10 cellular contexts compared by ENCODE assay signal in genomic region chr9:127714020-127714835, GRCh38. TPM values are rescaled to one million over a fixed set of nuclear protein-coding genes. Genes with fewer than 3 reads are reported as not detected.
A peak's percentile ranks its signal among the peaks of the same experiment; 100 is the strongest.
DNase-seq lines count a peak whose midpoint lies in the region; ATAC-seq and TF ChIP-seq lines count a peak whose summit lies in the region.
"Had no signal": no experiment of that assay in that cellular context is flagged by ENCODE, and none has a peak within 500 bp of the region (broad histone marks: within the 10 kb centered on the region; RNA-seq: fewer than 3 reads in every experiment).

No MANE protein-coding gene starts in this region.

- DNase-seq in activated CD4-positive, alpha-beta T cell treated with anti-CD3 and anti-CD28 coated beads for 36 hours: no peak
- no peak for DNase-seq in activated CD4-positive, alpha-beta T cell treated with anti-CD3 and anti-CD28 coated beads for 4 hours
- DNase-seq in activated T-helper 1 cell treated with anti-CD3 and anti-CD28 coated beads, Interleukin-12 subunit alpha, Interleukin-12 subunit beta, Interleukin-2, Interleukin-4 antibody, amounts not matched to agents 30 ng/mL and 10 ng/mL and 1 ng/mL, durations not matched to agents 14 hours and 24 hours and 36 hours (ENCODE audit: low spot score): no peak
- DNase-seq in testis (no peak), amniotic stem cell (lab: John Stamatoyannopoulos, UW) (no peak), germinal center (ENCODE audit: low spot score) (no peak), caudate nucleus (lab: John Stamatoyannopoulos, UW) (no peak)

- POLR2A ChIA-PET in activated CD4-positive, alpha-beta T cell treated with anti-CD3 and anti-CD28 coated beads for 36 hours (lab: Charles Lee): interaction anchor here (1.3 kb wide), 1 partner anchor 262 kb away, joined by 3 read pairs; the partner anchor contains the start of gene LRSAM1

- H3K27me3 Mint-ChIP-seq in activated CD4-positive, alpha-beta T cell treated with anti-CD3 and anti-CD28 coated beads for 36 hours: no peaks in the 10 kb centered on the region
- H3K27me3 Mint-ChIP-seq in activated T-helper 1 cell treated with anti-CD3 and anti-CD28 coated beads, Interleukin-12 subunit alpha, Interleukin-12 subunit beta, Interleukin-2, Interleukin-4 antibody, amounts not matched to agents 30 ng/mL and 10 ng/mL and 1 ng/mL, durations not matched to agents 14 hours and 24 hours and 36 hours (ENCODE audit: insufficient read depth): peaks cover 2% of the 10 kb centered on the region

- CTCF ChIA-PET in activated CD4-positive, alpha-beta T cell treated with anti-CD3 and anti-CD28 coated beads for 36 hours (lab: Charles Lee): interaction anchor here (1.1 to 2.6 kb wide), 4 partner anchors 10 to 207 kb away, joined by 4 to 14 read pairs (median 4); partner anchors contain the start of gene TOR2A

- H3K36me3 ChIP-seq in testis (ENCODE audit: low read depth, missing control alignments): no peaks in the 10 kb centered on the region

- peaks cover 17% of the 10 kb centered on the region for H3K4me1 Mint-ChIP-seq in activated CD4-positive, alpha-beta T cell treated with anti-CD3 and anti-CD28 coated beads for 36 hours
- peaks cover 18% of the 10 kb centered on the region for H3K4me1 Mint-ChIP-seq in activated T-helper 1 cell treated with anti-CD3 and anti-CD28 coated beads, Interleukin-12 subunit alpha, Interleukin-12 subunit beta, Interleukin-2, Interleukin-4 antibody, amounts not matched to agents 30 ng/mL and 10 ng/mL and 1 ng/mL, durations not matched to agents 14 hours and 24 hours and 36 hours (ENCODE audit: low read depth)

- H3K36me3 Mint-ChIP-seq in activated CD4-positive, alpha-beta T cell treated with anti-CD3 and anti-CD28 coated beads for 36 hours (ENCODE audit: low read depth): peaks cover 3% of the 10 kb centered on the region
- no peaks in the 10 kb centered on the region for H3K36me3 Mint-ChIP-seq in activated T-helper 1 cell treated with anti-CD3 and anti-CD28 coated beads, Interleukin-12 subunit alpha, Interleukin-12 subunit beta, Interleukin-2, Interleukin-4 antibody, amounts not matched to agents 30 ng/mL and 10 ng/mL and 1 ng/mL, durations not matched to agents 14 hours and 24 hours and 36 hours (ENCODE audit: low read depth)

- H3K4me3 ChIP-seq in iPS-18c (ENCODE audit: insufficient read depth, low read depth, low read length) (peak overlapping the region; percentile 20; the same call in 1 of the 2 replicates), testis (peak overlapping the region; percentile 67 to 71)

- WGBS in testis, 2 donors: 66 to 67% methylated on average over 14 to 19 of the region's 21 CpGs

- intact Hi-C loops in activated CD4-positive, alpha-beta T cell treated with anti-CD3 and anti-CD28 coated beads for 36 hours (cut with DNase I, micrococcal nuclease): no loop called here
- intact Hi-C loops in activated T-helper 1 cell treated with anti-CD3 and anti-CD28 coated beads, Interleukin-12 subunit alpha, Interleukin-12 subunit beta, Interleukin-2, Interleukin-4 antibody, amounts not matched to agents 30 ng/mL and 10 ng/mL and 1 ng/mL, durations not matched to agents 14 hours and 24 hours and 36 hours (cut with micrococcal nuclease): loop anchor here (2.0 kb wide), 1 partner anchor 101 kb away; the partner anchor contains the start of gene STXBP1
- intact Hi-C loops in testis (cut with DNase I; ENCODE audit: low total_unique reads): no loop called here

- H3K4me1 ChIP-seq in testis: peaks cover 31% of the 10 kb centered on the region

- TF ChIP-seq CTCF in testis (IDR thresholded peaks at IDR 0.05): no peak

- ATAC-seq in activated CD4-positive, alpha-beta T cell treated with anti-CD3 and anti-CD28 coated beads for 36 hours: no peak

- no peaks in the 10 kb centered on the region for H3K9me3 ChIP-seq in iPS-18c (ENCODE audit: control insufficient read depth, insufficient read depth, low read length)
- no peaks in the 10 kb centered on the region for H3K9me3 ChIP-seq in testis

- no peak for TF ChIP-seq POLR2A in testis (IDR thresholded peaks at IDR 0.05)

- H3K27me3 ChIP-seq in testis: no peaks in the 10 kb centered on the region

- H3K27ac Mint-ChIP-seq in activated CD4-positive, alpha-beta T cell treated with anti-CD3 and anti-CD28 coated beads for 36 hours: peak overlapping the region; percentile 25
- no peak overlapping the region for H3K27ac Mint-ChIP-seq in activated T-helper 1 cell treated with anti-CD3 and anti-CD28 coated beads, Interleukin-12 subunit alpha, Interleukin-12 subunit beta, Interleukin-2, Interleukin-4 antibody, amounts not matched to agents 30 ng/mL and 10 ng/mL and 1 ng/mL, durations not matched to agents 14 hours and 24 hours and 36 hours

- no peaks in the 10 kb centered on the region for H3K9me3 Mint-ChIP-seq in activated CD4-positive, alpha-beta T cell treated with anti-CD3 and anti-CD28 coated beads for 36 hours (ENCODE audit: low read depth)
- no peaks in the 10 kb centered on the region for H3K9me3 Mint-ChIP-seq in activated T-helper 1 cell treated with anti-CD3 and anti-CD28 coated beads, Interleukin-12 subunit alpha, Interleukin-12 subunit beta, Interleukin-2, Interleukin-4 antibody, amounts not matched to agents 30 ng/mL and 10 ng/mL and 1 ng/mL, durations not matched to agents 14 hours and 24 hours and 36 hours

- peak overlapping the region; percentile 92 for H3K4me3 Mint-ChIP-seq in activated CD4-positive, alpha-beta T cell treated with anti-CD3 and anti-CD28 coated beads for 36 hours
- peak overlapping the region; percentile 76 for H3K4me3 Mint-ChIP-seq in activated T-helper 1 cell treated with anti-CD3 and anti-CD28 coated beads, Interleukin-12 subunit alpha, Interleukin-12 subunit beta, Interleukin-2, Interleukin-4 antibody, amounts not matched to agents 30 ng/mL and 10 ng/mL and 1 ng/mL, durations not matched to agents 14 hours and 24 hours and 36 hours

- H3K27ac ChIP-seq in testis: peak overlapping the region; percentile 46 to 77
- H3K27ac ChIP-seq in caudate nucleus (ENCODE audit: low read depth, low read length): no peak overlapping the region

RNA-seq across cellular contexts. Expression of gene PTRH1, which starts 1.2 kb away (rescaled TPM):
- 10 to 100 TPM; 12.9 to 15.1 TPM for total RNA-seq in activated CD4-positive, alpha-beta T cell treated with anti-CD3 and anti-CD28 coated beads for 36 hours
- total RNA-seq in activated T-helper 1 cell treated with anti-CD3 and anti-CD28 coated beads, Interleukin-12 subunit alpha, Interleukin-12 subunit beta, Interleukin-2, Interleukin-4 antibody, amounts not matched to agents 30 ng/mL and 10 ng/mL and 1 ng/mL, durations not matched to agents 14 hours and 24 hours and 36 hours: 22.9 and 23.5 TPM in 2 replicates
- total RNA-seq in testis: 10 to 100 TPM; 19.0 to 24.5 TPM
- polyA plus RNA-seq in testis (ENCODE audit: insufficient read depth, low read depth, low replicate concordance): 18.2 TPM

RNA-seq across cellular contexts. Expression of gene TTC16, which starts 1.7 kb away (rescaled TPM):
- total RNA-seq in activated CD4-positive, alpha-beta T cell treated with anti-CD3 and anti-CD28 coated beads for 36 hours: under 1 TPM; 0.16 to 0.30 TPM
- total RNA-seq in activated T-helper 1 cell treated with anti-CD3 and anti-CD28 coated beads, Interleukin-12 subunit alpha, Interleukin-12 subunit beta, Interleukin-2, Interleukin-4 antibody, amounts not matched to agents 30 ng/mL and 10 ng/mL and 1 ng/mL, durations not matched to agents 14 hours and 24 hours and 36 hours: 0.10 TPM in 1 of 2 replicates, not detected in the other
- total RNA-seq in testis: 10 to 100 TPM; 25.0 to 32.7 TPM
- polyA plus RNA-seq in testis (ENCODE audit: insufficient read depth, low read depth, low replicate concordance): 46.2 TPM
- total RNA-seq: glomerular endothelial cell had no signal

RNA-seq across cellular contexts. Expression of gene CFAP157, which starts 7.4 kb away (rescaled TPM):
- total RNA-seq in activated CD4-positive, alpha-beta T cell treated with anti-CD3 and anti-CD28 coated beads for 36 hours: not detected
- total RNA-seq in activated T-helper 1 cell treated with anti-CD3 and anti-CD28 coated beads, Interleukin-12 subunit alpha, Interleukin-12 subunit beta, Interleukin-2, Interleukin-4 antibody, amounts not matched to agents 30 ng/mL and 10 ng/mL and 1 ng/mL, durations not matched to agents 14 hours and 24 hours and 36 hours: 0.20 and 0.26 TPM in 2 replicates
- total RNA-seq in testis: 10 to 100 TPM; 11.6 to 26.5 TPM
- polyA plus RNA-seq in testis (ENCODE audit: insufficient read depth, low read depth, low replicate concordance): 30.6 TPM
- total RNA-seq: glomerular endothelial cell; T-helper 2 cell treated with Interferon-gamma antibody and Interleukin-4, amounts not matched to agents 100 ng/mL and 5 ng/mL, for 36 hours had no signal

RNA-seq across cellular contexts. Expression of gene TOR2A, which starts 20.9 kb away (rescaled TPM):
- total RNA-seq in activated CD4-positive, alpha-beta T cell treated with anti-CD3 and anti-CD28 coated beads for 36 hours: 10 to 100 TPM; 11.3 to 14.0 TPM
- 16.6 and 18.9 TPM in 2 replicates for total RNA-seq in activated T-helper 1 cell treated with anti-CD3 and anti-CD28 coated beads, Interleukin-12 subunit alpha, Interleukin-12 subunit beta, Interleukin-2, Interleukin-4 antibody, amounts not matched to agents 30 ng/mL and 10 ng/mL and 1 ng/mL, durations not matched to agents 14 hours and 24 hours and 36 hours
- 10 to 100 TPM; 28.7 to 32.0 TPM for total RNA-seq in testis
- polyA plus RNA-seq in testis (ENCODE audit: insufficient read depth, low read depth, low replicate concordance): 30.4 TPM

Comparison
In these comparisons a context has a peak if more than half of its experiments do, and no peak if none do; other contexts are left out.
1. RNA of gene TTC16, which starts 1.7 kb away (total RNA-seq): 25.0 to 32.7 TPM in testis; 0.16 to 0.30 TPM in activated CD4-positive, alpha-beta T cell treated with anti-CD3 and anti-CD28 coated beads for 36 hours and 0.10 TPM in activated T-helper 1 cell treated with anti-CD3 and anti-CD28 coated beads, Interleukin-12 subunit alpha, Interleukin-12 subunit beta, Interleukin-2, Interleukin-4 antibody, amounts not matched to agents 30 ng/mL and 10 ng/mL and 1 ng/mL, durations not matched to agents 14 hours and 24 hours and 36 hours; every median in the first group is over 10 times any median in the second.
2. RNA of gene CFAP157, which starts 7.4 kb away (total RNA-seq): 11.6 to 26.5 TPM in testis; 0.20 to 0.26 TPM in activated T-helper 1 cell treated with anti-CD3 and anti-CD28 coated beads, Interleukin-12 subunit alpha, Interleukin-12 subunit beta, Interleukin-2, Interleukin-4 antibody, amounts not matched to agents 30 ng/mL and 10 ng/mL and 1 ng/mL, durations not matched to agents 14 hours and 24 hours and 36 hours and not detected in activated CD4-positive, alpha-beta T cell treated with anti-CD3 and anti-CD28 coated beads for 36 hours; every median in the first group is over 10 times any median in the second.